13 cellular contexts compared by ENCODE assay signal in the genomic region with DNA sequence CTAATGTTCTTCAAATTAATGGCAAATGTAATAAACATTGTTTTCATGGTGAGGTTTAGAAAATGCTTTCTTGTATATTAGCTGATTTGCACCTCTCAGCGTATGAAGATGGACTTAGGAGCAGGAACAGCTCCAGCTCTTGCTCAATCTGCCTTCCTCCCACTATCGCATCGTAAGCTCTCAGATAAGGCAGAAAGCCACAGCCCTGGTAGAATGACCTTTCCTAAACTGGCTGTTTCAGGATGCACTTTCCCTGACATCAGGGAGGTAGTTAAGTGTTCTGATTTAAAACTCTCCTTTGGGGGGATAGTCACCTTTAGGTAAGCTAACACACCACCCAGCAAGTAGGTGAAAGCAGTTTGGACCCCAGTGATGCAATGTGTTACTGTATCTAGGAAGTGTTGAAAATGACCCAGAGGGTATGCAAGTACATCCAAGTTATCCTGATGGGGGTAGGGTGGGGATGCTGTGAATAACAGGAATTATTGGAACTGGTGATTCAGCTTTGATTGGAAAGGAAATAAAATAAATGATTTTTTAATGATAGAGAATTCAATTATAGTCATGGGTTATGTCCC.
DNase-seq lines count a peak whose midpoint lies in the region; ATAC-seq and TF ChIP-seq lines count a peak whose summit lies in the region.
"Had no signal": no experiment of that assay in that cellular context is flagged by ENCODE, and none has a peak within 500 bp of the region (broad histone marks: within the 10 kb centered on the region; RNA-seq: fewer than 3 reads in every experiment).

No MANE protein-coding gene starts in this region.

- TF ChIP-seq POLR2A in testis (IDR thresholded peaks at IDR 0.05) = no peak

- H3K9ac ChIP-seq in endodermal cell (ENCODE audit: extremely low read depth, low read length, poor library complexity, severe bottlenecking) = no peak overlapping the region

- no peaks in the 10 kb centered on the region for H3K9me3 ChIP-seq in endodermal cell (ENCODE audit: control insufficient read depth, low read length)
- no peaks in the 10 kb centered on the region for H3K9me3 ChIP-seq in testis
- H3K9me3 ChIP-seq: esophagus squamous epithelium, prostate gland had no signal

- H3K27ac ChIP-seq in endodermal cell (ENCODE audit: low read depth, low read length) (no peak overlapping the region), testis (no peak overlapping the region)
- H3K27ac ChIP-seq: prostate gland had no signal

- no peak for DNase-seq in activated naive CD8-positive, alpha-beta T cell treated with anti-CD3 and anti-CD28 coated beads, Interleukin-2, amount 50 U/mL, for 24 hours
- DNase-seq in endodermal cell = peak; percentile 34
- no peak for DNase-seq in memory B cell (ENCODE audit: low spot score in 2 of 2)
- DNase-seq in testis = peak; percentile 48
- DNase-seq in NCI-H2227 treated with DMSO at 0.1 percent for 48 hours (lab: John Stamatoyannopoulos, UW) = no peak
- no peak for DNase-seq in activated naive CD4-positive, alpha-beta T cell treated with anti-CD3 and anti-CD28 coated beads, Interleukin-2, amount 50 U/mL, for 72 hours (ENCODE audit: low spot score in 2 of 2)
- DNase-seq in T-helper 9 cell = no peak
- DNase-seq: ACHN; activated naive CD4-positive, alpha-beta T cell; esophagus squamous epithelium; NCI-H2081 had no signal

- no peak overlapping the region for H3K4me3 Mint-ChIP-seq in activated naive CD8-positive, alpha-beta T cell
- no peak overlapping the region for H3K4me3 Mint-ChIP-seq in activated naive CD8-positive, alpha-beta T cell treated with anti-CD3 and anti-CD28 coated beads, Interleukin-2, amount 50 U/mL, for 24 hours
- H3K4me3 Mint-ChIP-seq in endodermal cell = no peak overlapping the region
- H3K4me3 Mint-ChIP-seq in memory B cell = no peak overlapping the region

- H3K4me1 ChIP-seq in endodermal cell (ENCODE audit: control insufficient read depth, insufficient read depth, low read length) = peaks cover 26% of the 10 kb centered on the region
- peaks cover 31% of the 10 kb centered on the region for H3K4me1 ChIP-seq in testis
- H3K4me1 ChIP-seq: prostate gland had no signal

- H3K9me3 Mint-ChIP-seq in activated naive CD8-positive, alpha-beta T cell (ENCODE audit: low read depth) = no peaks in the 10 kb centered on the region
- H3K9me3 Mint-ChIP-seq in activated naive CD8-positive, alpha-beta T cell treated with anti-CD3 and anti-CD28 coated beads, Interleukin-2, amount 50 U/mL, for 24 hours = no peaks in the 10 kb centered on the region
- H3K9me3 Mint-ChIP-seq in endodermal cell (peaks cover 11% of the 10 kb centered on the region), memory B cell (peaks cover 3% of the 10 kb centered on the region)
- H3K9me3 Mint-ChIP-seq in activated naive CD4-positive, alpha-beta T cell treated with anti-CD3 and anti-CD28 coated beads, Interleukin-2, amount 50 U/mL, for 72 hours = no peaks in the 10 kb centered on the region

- ATAC-seq in activated naive CD8-positive, alpha-beta T cell treated with anti-CD3 and anti-CD28 coated beads, Interleukin-2, amount 50 U/mL, for 24 hours = no peak
- no peak for ATAC-seq in memory B cell (ENCODE audit: low read depth)
- no peak for ATAC-seq in activated naive CD4-positive, alpha-beta T cell treated with anti-CD3 and anti-CD28 coated beads, Interleukin-2, amount 50 U/mL, for 72 hours

- 85 to 92% methylated on average over 2 to 3 of the region's 3 CpGs for WGBS in endodermal cell (ENCODE audit: insufficient coverage in 1 of 2, insufficient read length in 1 of 2), 2 experiments
- 30 to 48% methylated on average over 3 of the region's 3 CpGs for WGBS in testis, 2 donors

- peaks cover 6% of the 10 kb centered on the region for H3K36me3 ChIP-seq in endodermal cell (ENCODE audit: control insufficient read depth, insufficient read depth, low read length)
- H3K36me3 ChIP-seq in testis (ENCODE audit: low read depth, missing control alignments) = no peaks in the 10 kb centered on the region
- H3K36me3 ChIP-seq: esophagus squamous epithelium, prostate gland had no signal

- H3K4me1 Mint-ChIP-seq in activated naive CD8-positive, alpha-beta T cell (ENCODE audit: low read depth) = peaks cover 76% of the 10 kb centered on the region
- H3K4me1 Mint-ChIP-seq in activated naive CD8-positive, alpha-beta T cell treated with anti-CD3 and anti-CD28 coated beads, Interleukin-2, amount 50 U/mL, for 24 hours = peaks cover 56% of the 10 kb centered on the region
- peaks cover 75% of the 10 kb centered on the region for H3K4me1 Mint-ChIP-seq in endodermal cell
- peaks cover 39% of the 10 kb centered on the region for H3K4me1 Mint-ChIP-seq in memory B cell

- peaks cover 2% of the 10 kb centered on the region for H3K36me3 Mint-ChIP-seq in activated naive CD8-positive, alpha-beta T cell
- peaks cover 8% of the 10 kb centered on the region for H3K36me3 Mint-ChIP-seq in activated naive CD8-positive, alpha-beta T cell treated with anti-CD3 and anti-CD28 coated beads, Interleukin-2, amount 50 U/mL, for 24 hours (ENCODE audit: low read depth)
- H3K36me3 Mint-ChIP-seq in endodermal cell (ENCODE audit: low read depth) = peaks cover 19% of the 10 kb centered on the region
- H3K36me3 Mint-ChIP-seq in memory B cell = peaks cover 1% of the 10 kb centered on the region
- peaks cover 0 to 21% of the 10 kb centered on the region in 2 donors for H3K36me3 Mint-ChIP-seq in activated naive CD4-positive, alpha-beta T cell treated with anti-CD3 and anti-CD28 coated beads, Interleukin-2, amount 50 U/mL, for 72 hours

- H3K27ac Mint-ChIP-seq in activated naive CD8-positive, alpha-beta T cell = peak overlapping the region; percentile 1
- H3K27ac Mint-ChIP-seq in activated naive CD8-positive, alpha-beta T cell treated with anti-CD3 and anti-CD28 coated beads, Interleukin-2, amount 50 U/mL, for 24 hours = no peak overlapping the region
- H3K27ac Mint-ChIP-seq in endodermal cell = no peak overlapping the region
- peak overlapping the region; percentile 55 for H3K27ac Mint-ChIP-seq in memory B cell
- no peak overlapping the region for H3K27ac Mint-ChIP-seq in activated naive CD4-positive, alpha-beta T cell treated with anti-CD3 and anti-CD28 coated beads, Interleukin-2, amount 50 U/mL, for 72 hours

- intact Hi-C loops in testis (cut with DNase I; ENCODE audit: low total_unique reads) = no loop called here

- no peak for TF ChIP-seq CTCF in endodermal cell (conservative IDR thresholded peaks at IDR 0.05)
- no peak for TF ChIP-seq CTCF in testis (IDR thresholded peaks at IDR 0.05)

- H3K4me3 ChIP-seq in endodermal cell (ENCODE audit: low read length) (no peak overlapping the region), testis (no peak overlapping the region)
- H3K4me3 ChIP-seq: esophagus squamous epithelium, prostate gland had no signal

- H3K27me3 Mint-ChIP-seq in activated naive CD8-positive, alpha-beta T cell = no peaks in the 10 kb centered on the region
- no peaks in the 10 kb centered on the region for H3K27me3 Mint-ChIP-seq in activated naive CD8-positive, alpha-beta T cell treated with anti-CD3 and anti-CD28 coated beads, Interleukin-2, amount 50 U/mL, for 24 hours
- no peaks in the 10 kb centered on the region for H3K27me3 Mint-ChIP-seq in endodermal cell (ENCODE audit: insufficient read depth)
- no peaks in the 10 kb centered on the region for H3K27me3 Mint-ChIP-seq in memory B cell

- H3K27me3 ChIP-seq in endodermal cell (ENCODE audit: control insufficient read depth, insufficient read depth, low read length, poor library complexity, severe bottlenecking) (no peaks in the 10 kb centered on the region), testis (no peaks in the 10 kb centered on the region)
- H3K27me3 ChIP-seq: esophagus squamous epithelium had no signal

Comparison
In these comparisons a context has a peak if more than half of its experiments do, and no peak if none do; other contexts are left out.
1. H3K27ac Mint-ChIP-seq: peak in activated naive CD8-positive, alpha-beta T cell (single experiment) and memory B cell (single experiment); none in activated naive CD8-positive, alpha-beta T cell treated with anti-CD3 and anti-CD28 coated beads, Interleukin-2, amount 50 U/mL, for 24 hours (single experiment), endodermal cell (single experiment) and activated naive CD4-positive, alpha-beta T cell treated with anti-CD3 and anti-CD28 coated beads, Interleukin-2, amount 50 U/mL, for 72 hours (0 of 2).
2. DNase-seq: peak in endodermal cell (single experiment) and testis (single experiment); none in activated naive CD8-positive, alpha-beta T cell treated with anti-CD3 and anti-CD28 coated beads, Interleukin-2, amount 50 U/mL, for 24 hours (single experiment), memory B cell (0 of 2), NCI-H2227 treated with DMSO at 0.1 percent for 48 hours (single experiment), activated naive CD4-positive, alpha-beta T cell treated with anti-CD3 and anti-CD28 coated beads, Interleukin-2, amount 50 U/mL, for 72 hours (0 of 2) and T-helper 9 cell (single experiment).